21 cellular contexts compared by ENCODE assay signal in genomic region chr19:1521636-1522035, GRCh38. TPM values are rescaled to one million over a fixed set of nuclear protein-coding genes. Genes with fewer than 3 reads are reported as not detected.
DNase-seq lines count a peak whose midpoint lies in the region; TF ChIP-seq lines count a peak whose summit lies in the region.
"Had no signal": no experiment of that assay in that cellular context is flagged by ENCODE, and none has a peak within 500 bp of the region (broad histone marks: within the 10 kb centered on the region; RNA-seq: fewer than 3 reads in every experiment).

No MANE protein-coding gene starts in this region.

- POLR2A ChIA-PET in OCI-LY7 (lab: Charles Lee) = no interaction called here
- POLR2A ChIA-PET in RWPE1 (lab: Yijun Ruan, JAX; ENCODE audit: low non-redundant PET) = no interaction called here

- H3K4me1 ChIP-seq in OCI-LY7 (ENCODE audit: insufficient read depth, low read length, poor library complexity, severe bottlenecking) (no peaks in the 10 kb centered on the region), MM.1S (ENCODE audit: low read length) (peaks cover 8% of the 10 kb centered on the region; the same call in 1 of the 2 replicates)
- H3K4me1 ChIP-seq: adrenal gland, prostate gland had no signal

- no peaks in the 10 kb centered on the region for H3F3A ChIP-seq in MM.1S (ENCODE audit: insufficient read depth, low read length)

- no peak overlapping the region for H3K4me3 ChIP-seq in OCI-LY7 (ENCODE audit: low read depth, low read length, poor library complexity, severe bottlenecking)
- H3K4me3 ChIP-seq in MM.1S (ENCODE audit: low read length) = no peak overlapping the region
- H3K4me3 ChIP-seq: adrenal gland, prostate gland, thoracic aorta had no signal

- H3K4me2 ChIP-seq in OCI-LY7 (ENCODE audit: low read length) (no peak overlapping the region), MM.1S (ENCODE audit: low read depth, low read length) (no peak overlapping the region)

- no TSS peak for BruUV-seq in OCI-LY7 (replicated peaks; lab: Mats Ljungman, UMichigan)

- H3K27me3 ChIP-seq in MM.1S (replicated peaks; ENCODE audit: insufficient read depth, low read length) = peaks cover 79% of the 10 kb centered on the region

- DNase-seq in Ammon's horn (ENCODE audit: low spot score) = peak; percentile 74
- peak; percentile 11 for DNase-seq in RPMI7951 (ENCODE audit: low read depth)
- peak; percentile 10 to 84 (median 58) for DNase-seq in head of caudate nucleus
- DNase-seq in nucleus accumbens (lab: John Stamatoyannopoulos, UW) = peak in 51 of 56 donors; percentile 3 to 85 (median 44)
- DNase-seq in kidney glomerular epithelial cell (lab: John Stamatoyannopoulos, UW) = no peak
- DNase-seq in OCI-LY7 (ENCODE audit: low spot score) = no peak
- DNase-seq in MM.1S = no peak
- DNase-seq in RWPE1 (ENCODE audit: low spot score) = no peak
- DNase-seq: activated CD4-positive, alpha-beta T cell treated with anti-CD3 and anti-CD28 coated beads, Interleukin-2, amount 10 ng/mL, durations not matched to agents 24 days and 14 days; activated effector memory CD4-positive, alpha-beta T cell treated with Interleukin-2 at 50 U/mL for 16 hours; adrenal gland; CD8-positive, alpha-beta T cell; central memory CD4-positive, alpha-beta T cell; kidney; NCI-H187; SHP77 treated with DMSO at 0.1 percent for 48 hours; T-helper 1 cell had no signal

- H3K27ac ChIP-seq in OCI-LY7 (ENCODE audit: low read depth, low read length, poor library complexity, severe bottlenecking) (no peak overlapping the region), MM.1S (ENCODE audit: low read length) (no peak overlapping the region), RWPE1 (no peak overlapping the region)
- H3K27ac ChIP-seq: adrenal gland, prostate gland, thoracic aorta had no signal

- no peaks in the 10 kb centered on the region for H3K9me3 ChIP-seq in OCI-LY7 (ENCODE audit: low read length)
- no peaks in the 10 kb centered on the region for H3K9me3 ChIP-seq in MM.1S (replicated peaks; ENCODE audit: insufficient read depth, low read length)
- H3K9me3 ChIP-seq: adrenal gland, prostate gland, thoracic aorta had no signal

- CTCF ChIA-PET in OCI-LY7 (lab: Charles Lee; ENCODE audit: unreplicated experiment) (no interaction called here), RWPE1 (lab: Yijun Ruan, JAX) (no interaction called here)

- H3K9me2 ChIP-seq in OCI-LY7 (ENCODE audit: insufficient read depth, low read length) = no peaks in the 10 kb centered on the region
- no peaks in the 10 kb centered on the region for H3K9me2 ChIP-seq in MM.1S (replicated peaks; ENCODE audit: insufficient read depth, low read length)

- intact Hi-C loops in head of caudate nucleus (cut with DNase I) (no loop called here), OCI-LY7 (cut with micrococcal nuclease; ENCODE audit: unreplicated experiment) (no loop called here)

- H3K36me3 ChIP-seq in OCI-LY7 (ENCODE audit: insufficient read depth, low read length) (no peaks in the 10 kb centered on the region), MM.1S (replicated peaks; ENCODE audit: insufficient read depth, low read length) (no peaks in the 10 kb centered on the region)
- H3K36me3 ChIP-seq: adrenal gland, prostate gland, thoracic aorta had no signal

- H2AFZ ChIP-seq in OCI-LY7 (ENCODE audit: low read length) (no peak overlapping the region), MM.1S (ENCODE audit: low read length) (no peak overlapping the region)

- H3K79me2 ChIP-seq in OCI-LY7 (ENCODE audit: insufficient read depth, low read depth, low read length) (no peaks in the 10 kb centered on the region), MM.1S (ENCODE audit: low read length) (no peaks in the 10 kb centered on the region)

- no peak overlapping the region for H3K9ac ChIP-seq in MM.1S (ENCODE audit: low read length)

- no peaks in the 10 kb centered on the region for H4K20me1 ChIP-seq in OCI-LY7 (ENCODE audit: insufficient read depth, low read length)
- no peaks in the 10 kb centered on the region for H4K20me1 ChIP-seq in MM.1S (ENCODE audit: insufficient read depth, low read length)

- TF ChIP-seq CTCF in OCI-LY7 (conservative IDR thresholded peaks at IDR 0.05; ENCODE audit: low read length) (no peak), MM.1S (IDR thresholded peaks at IDR 0.05; ENCODE audit: low read length) (no peak), RWPE1 (conservative IDR thresholded peaks at IDR 0.05; ENCODE audit: low read depth) (no peak)

RNA-seq across cellular contexts. Expression of gene PLK5, which starts 2.2 kb away (rescaled TPM):
- total RNA-seq in RPMI7951 (2014; rRNA removed; shearing (Covaris generic)) = not detected in 2 replicates
- total RNA-seq in OCI-LY7 (2014; rRNA removed; shearing (Covaris generic)) = 0.31 TPM in 1 of 2 replicates, not detected in the other
- total RNA-seq in OCI-LY7 (2022) = 0.17 and 0.26 TPM in 2 replicates
- total RNA-seq: activated CD4-positive, alpha-beta T cell treated with anti-CD3 and anti-CD28 coated beads, Interleukin-2, amount 10 ng/mL, durations not matched to agents 24 days and 14 days; CD8-positive, alpha-beta T cell; kidney; mesenteric fat pad; natural killer cell treated with Interleukin-12 subunit alpha and Interleukin-12 subunit beta and Interleukin-15 and Interleukin-18, amount 100 ng/mL, for 72 hours; thoracic aorta had no signal

RNA-seq across cellular contexts. Expression of gene ADAMTSL5, which starts 8.8 kb away (rescaled TPM):
- 1.6 and 3.8 TPM in 2 replicates for total RNA-seq in RPMI7951 (2014; rRNA removed; shearing (Covaris generic))
- not detected in 2 replicates for total RNA-seq in OCI-LY7 (2014; rRNA removed; shearing (Covaris generic))
- total RNA-seq in OCI-LY7 (2022) = 0.34 TPM in 1 of 2 replicates, not detected in the other

RNA-seq across cellular contexts. Expression of gene REEP6, which starts 30.7 kb away (rescaled TPM):
- 3.3 and 4.2 TPM in 2 replicates for total RNA-seq in RPMI7951 (2014; rRNA removed; shearing (Covaris generic))
- total RNA-seq in OCI-LY7 (2014; rRNA removed; shearing (Covaris generic)) = 0.46 and 1.3 TPM in 2 replicates
- 3.1 and 3.6 TPM in 2 replicates for total RNA-seq in OCI-LY7 (2022)

RNA-seq across cellular contexts. Expression of gene PCSK4, which starts 31.5 kb away (rescaled TPM):
- total RNA-seq in RPMI7951 (2014; rRNA removed; shearing (Covaris generic)) = 0.39 and 5.5 TPM in 2 replicates
- total RNA-seq in OCI-LY7 (2014; rRNA removed; shearing (Covaris generic)) = 1.9 and 8.3 TPM in 2 replicates
- 13.0 and 15.7 TPM in 2 replicates for total RNA-seq in OCI-LY7 (2022)

RNA-seq across cellular contexts. Expression of gene C19orf25, which starts 42.6 kb away (rescaled TPM):
- 25.2 and 27.1 TPM in 2 replicates for total RNA-seq in RPMI7951 (2014; rRNA removed; shearing (Covaris generic))
- 27.1 and 45.6 TPM in 2 replicates for total RNA-seq in OCI-LY7 (2014; rRNA removed; shearing (Covaris generic))
- total RNA-seq in OCI-LY7 (2022) = 54.6 and 58.6 TPM in 2 replicates

Comparison
In these comparisons a context has a peak if more than half of its experiments do, and no peak if none do; other contexts are left out.
1. DNase-seq: peak in Ammon's horn (single experiment), RPMI7951 (single experiment), head of caudate nucleus (42 of 42) and nucleus accumbens (51 of 56); none in kidney glomerular epithelial cell (single experiment), OCI-LY7 (single experiment), MM.1S (single experiment) and RWPE1 (single experiment).